In the genomic region with DNA sequence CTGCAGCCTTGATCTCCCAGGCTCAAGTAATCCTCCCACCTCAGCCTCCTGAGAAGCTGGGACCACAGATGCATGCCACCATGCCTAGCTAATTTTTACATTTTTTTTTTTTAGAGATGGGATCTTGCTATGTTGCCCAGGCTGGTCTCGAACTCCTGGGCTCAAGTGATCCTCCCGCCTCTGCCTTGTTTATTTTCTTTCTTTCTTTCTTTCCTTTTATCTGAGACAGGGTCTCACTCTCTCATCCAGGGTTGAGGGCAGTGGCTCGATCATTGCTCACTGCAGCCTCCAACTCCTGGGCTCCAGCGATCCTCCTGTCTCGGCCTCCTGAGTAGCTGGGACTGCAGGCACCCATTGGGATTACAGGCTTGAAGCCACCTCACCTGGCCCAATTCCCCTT, we compare ENCODE assay signal across 20 cellular contexts. TPM values are rescaled to one million over a fixed set of nuclear protein-coding genes. Genes with fewer than 3 reads are reported as not detected.
"Had no signal": no experiment of that assay in that cellular context is flagged by ENCODE, and none has a peak within 500 bp of the region (broad histone marks: within the 10 kb centered on the region; RNA-seq: fewer than 3 reads in every experiment).

No MANE protein-coding gene starts in this region.

- ATAC-seq: SK-N-SH treated with all-trans-retinoic acid at 6 μM for 48 hours had no signal

- DNase-seq: KBM-7, NCI-H1092, NCI-H1105 treated with DMSO at 0.1 percent for 48 hours, NCI-H1436, NCI-H187, NCI-H2029, NCI-H2081 treated with DMSO at 0.1 percent for 48 hours, NCI-H2171, NCI-H226, NCI-H446, NCI-H510A, NCI-H524 treated with DMSO at 0.1 percent for 48 hours, NCI-H69, NCI-H774, RPMI8226, SHP77 had no signal

- H3K27me3 Mint-ChIP-seq: IgD-negative memory B cell had no signal

RNA-seq across cellular contexts. Expression of gene GNG7, which starts 3.8 kb away (rescaled TPM):
- total RNA-seq: HT1080, LHCN-M2 had no signal

RNA-seq across cellular contexts. Expression of gene DIRAS1, which starts 14.9 kb away (rescaled TPM):
- total RNA-seq: HT1080 had no signal
